1 cellular context compared by ENCODE assay signal in the genomic region with DNA sequence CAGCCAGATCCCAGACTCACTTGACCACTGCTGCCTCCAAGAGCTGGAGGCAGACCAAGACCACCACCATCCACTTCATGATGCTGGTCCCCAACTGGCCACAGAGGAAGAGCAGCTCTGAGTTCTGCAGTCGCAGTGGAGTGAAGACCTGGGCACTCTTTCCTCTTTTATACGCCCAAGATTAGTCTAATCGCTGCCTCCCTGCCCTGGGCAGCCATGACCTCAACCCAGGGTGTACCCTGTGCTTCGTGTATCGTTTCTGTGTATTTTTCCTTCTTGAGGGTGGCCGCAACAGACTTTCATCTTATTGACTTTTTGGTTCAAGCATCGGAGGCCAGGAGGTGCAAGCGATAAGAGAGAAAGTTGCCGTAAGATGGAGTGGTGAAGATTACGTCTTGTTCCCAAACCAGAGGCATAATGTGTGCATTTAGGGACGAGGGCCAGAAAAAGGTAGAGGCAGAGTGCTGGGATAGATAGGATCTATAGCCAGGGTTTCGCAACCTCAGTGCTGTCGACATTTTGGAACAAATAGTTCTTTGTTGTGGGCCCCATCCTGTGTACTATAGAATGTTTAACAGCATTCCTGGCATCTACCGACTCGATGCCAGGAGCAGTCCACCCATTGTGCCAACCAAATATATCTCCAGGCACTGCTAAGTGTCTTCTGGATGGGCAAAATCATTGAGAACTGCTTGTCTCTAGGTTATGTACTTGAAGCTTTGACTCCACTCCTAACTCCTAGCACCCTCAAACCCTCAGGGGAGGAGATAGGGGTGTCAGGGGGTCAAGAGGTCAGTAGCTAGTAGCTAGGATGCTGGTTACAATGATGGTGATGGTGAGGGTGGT.
A peak's percentile ranks its signal among the peaks of the same experiment; 100 is the strongest.
TF ChIP-seq lines count a peak whose summit lies in the region.

A gene (minus strand): TSS at position 142 of the 846 bp plus-strand sequence. CDS start 63 bp downstream, at position 79.

TF ChIP-seq in HepG2, 621 proteins besides CTCF, POLR2A, EP300 and RAD21 (continued from another document and continues in another):
- TF ChIP-seq, protein P1, sequence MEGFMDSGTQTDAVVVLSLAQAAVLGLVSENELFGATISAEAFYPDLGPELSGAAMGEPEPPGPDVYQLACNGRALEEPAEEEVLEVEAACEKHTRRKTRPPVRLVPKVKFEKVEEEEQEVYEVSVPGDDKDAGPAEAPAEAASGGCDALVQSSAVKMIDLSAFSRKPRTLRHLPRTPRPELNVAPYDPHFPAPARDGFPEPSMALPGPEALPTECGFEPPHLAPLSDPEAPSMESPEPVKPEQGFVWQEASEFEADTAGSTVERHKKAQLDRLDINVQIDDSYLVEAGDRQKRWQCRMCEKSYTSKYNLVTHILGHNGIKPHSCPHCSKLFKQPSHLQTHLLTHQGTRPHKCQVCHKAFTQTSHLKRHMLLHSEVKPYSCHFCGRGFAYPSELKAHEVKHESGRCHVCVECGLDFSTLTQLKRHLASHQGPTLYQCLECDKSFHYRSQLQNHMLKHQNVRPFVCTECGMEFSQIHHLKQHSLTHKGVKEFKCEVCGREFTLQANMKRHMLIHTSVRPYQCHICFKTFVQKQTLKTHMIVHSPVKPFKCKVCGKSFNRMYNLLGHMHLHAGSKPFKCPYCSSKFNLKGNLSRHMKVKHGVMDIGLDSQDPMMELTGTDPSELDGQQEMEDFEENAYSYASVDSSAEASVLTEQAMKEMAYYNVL (CRISPR knock-in tag; IDR thresholded peaks at IDR 0.05; ENCODE audit: borderline replicate concordance), result peak; percentile 96
- TF ChIP-seq DNMT3B (CRISPR knock-in tag; conservative IDR thresholded peaks at IDR 0.05) (peak; percentile 91), ZNF780A (CRISPR knock-in tag; IDR thresholded peaks at IDR 0.05) (peak; percentile 82), SMAD9 (CRISPR knock-in tag; IDR thresholded peaks at IDR 0.05) (0 out of 2 replicates have a peak, but pooled peaks have one; percentile 21), HMG20B (CRISPR knock-in tag; conservative IDR thresholded peaks at IDR 0.05) (peak; percentile 91), GTF3A (CRISPR knock-in tag; conservative IDR thresholded peaks at IDR 0.05) (no peak), NFYB (CRISPR knock-in tag; IDR thresholded peaks at IDR 0.05) (no peak), KLF6 (CRISPR knock-in tag; IDR thresholded peaks at IDR 0.05) (no peak), ZFP36L1 (CRISPR knock-in tag; IDR thresholded peaks at IDR 0.05) (no peak), TCF7 (IDR thresholded peaks at IDR 0.05; ENCODE audit: low read depth) (peak; percentile 96), TAF1 (CRISPR knock-in tag; IDR thresholded peaks at IDR 0.05) (peak; percentile 55; the same call in 1 of the 2 replicates), ZNF788 (CRISPR knock-in tag; IDR thresholded peaks at IDR 0.05; ENCODE audit: borderline replicate concordance) (peak; percentile 94), PITX1 (CRISPR knock-in tag; IDR thresholded peaks at IDR 0.05) (peak; percentile 84), ZNF781 (CRISPR knock-in tag; IDR thresholded peaks at IDR 0.05; ENCODE audit: borderline replicate concordance, not compliant biosample characterization) (no peak), EZH2 (conservative IDR thresholded peaks at IDR 0.05; ENCODE audit: low read depth, low read length) (no peak), ZNF33B (CRISPR knock-in tag; IDR thresholded peaks at IDR 0.05) (peak; percentile 75; the same call in 1 of the 2 replicates), MTA1 (CRISPR knock-in tag; IDR thresholded peaks at IDR 0.05; ENCODE audit: borderline replicate concordance) (peak; percentile 91), SOX5 (CRISPR knock-in tag; IDR thresholded peaks at IDR 0.05; ENCODE audit: borderline replicate concordance) (peak; percentile 93), ARNT2 (CRISPR knock-in tag; IDR thresholded peaks at IDR 0.05; ENCODE audit: low read depth) (peak; percentile 77; the same call in 1 of the 2 replicates), YEATS4 (CRISPR knock-in tag; IDR thresholded peaks at IDR 0.05; ENCODE audit: borderline replicate concordance) (peak; percentile 74), ZNF766 (CRISPR knock-in tag; IDR thresholded peaks at IDR 0.05; ENCODE audit: borderline replicate concordance) (no peak), GTF2F1 (IDR thresholded peaks at IDR 0.05; ENCODE audit: low read length) (no peak), ARNT (IDR thresholded peaks at IDR 0.05) (no peak), SMAD3 (CRISPR knock-in tag; IDR thresholded peaks at IDR 0.05) (peak; percentile 92; the same call in 1 of the 2 replicates), NFIC (IDR thresholded peaks at IDR 0.05; ENCODE audit: low read length) (peak; percentile 88; the same call in 1 of the 2 replicates), PRPF4 (IDR thresholded peaks at IDR 0.05; ENCODE audit: low read depth, low read length, poor library complexity, severe bottlenecking) (no peak), SNAI1 (CRISPR knock-in tag; IDR thresholded peaks at IDR 0.05; ENCODE audit: borderline replicate concordance) (peak; percentile 84; the same call in 1 of the 2 replicates), ZSCAN12 (CRISPR knock-in tag; IDR thresholded peaks at IDR 0.05) (no peak), FOSL2 (CRISPR knock-in tag; IDR thresholded peaks at IDR 0.05) (peak; percentile 78)
- TF ChIP-seq, protein P2, sequence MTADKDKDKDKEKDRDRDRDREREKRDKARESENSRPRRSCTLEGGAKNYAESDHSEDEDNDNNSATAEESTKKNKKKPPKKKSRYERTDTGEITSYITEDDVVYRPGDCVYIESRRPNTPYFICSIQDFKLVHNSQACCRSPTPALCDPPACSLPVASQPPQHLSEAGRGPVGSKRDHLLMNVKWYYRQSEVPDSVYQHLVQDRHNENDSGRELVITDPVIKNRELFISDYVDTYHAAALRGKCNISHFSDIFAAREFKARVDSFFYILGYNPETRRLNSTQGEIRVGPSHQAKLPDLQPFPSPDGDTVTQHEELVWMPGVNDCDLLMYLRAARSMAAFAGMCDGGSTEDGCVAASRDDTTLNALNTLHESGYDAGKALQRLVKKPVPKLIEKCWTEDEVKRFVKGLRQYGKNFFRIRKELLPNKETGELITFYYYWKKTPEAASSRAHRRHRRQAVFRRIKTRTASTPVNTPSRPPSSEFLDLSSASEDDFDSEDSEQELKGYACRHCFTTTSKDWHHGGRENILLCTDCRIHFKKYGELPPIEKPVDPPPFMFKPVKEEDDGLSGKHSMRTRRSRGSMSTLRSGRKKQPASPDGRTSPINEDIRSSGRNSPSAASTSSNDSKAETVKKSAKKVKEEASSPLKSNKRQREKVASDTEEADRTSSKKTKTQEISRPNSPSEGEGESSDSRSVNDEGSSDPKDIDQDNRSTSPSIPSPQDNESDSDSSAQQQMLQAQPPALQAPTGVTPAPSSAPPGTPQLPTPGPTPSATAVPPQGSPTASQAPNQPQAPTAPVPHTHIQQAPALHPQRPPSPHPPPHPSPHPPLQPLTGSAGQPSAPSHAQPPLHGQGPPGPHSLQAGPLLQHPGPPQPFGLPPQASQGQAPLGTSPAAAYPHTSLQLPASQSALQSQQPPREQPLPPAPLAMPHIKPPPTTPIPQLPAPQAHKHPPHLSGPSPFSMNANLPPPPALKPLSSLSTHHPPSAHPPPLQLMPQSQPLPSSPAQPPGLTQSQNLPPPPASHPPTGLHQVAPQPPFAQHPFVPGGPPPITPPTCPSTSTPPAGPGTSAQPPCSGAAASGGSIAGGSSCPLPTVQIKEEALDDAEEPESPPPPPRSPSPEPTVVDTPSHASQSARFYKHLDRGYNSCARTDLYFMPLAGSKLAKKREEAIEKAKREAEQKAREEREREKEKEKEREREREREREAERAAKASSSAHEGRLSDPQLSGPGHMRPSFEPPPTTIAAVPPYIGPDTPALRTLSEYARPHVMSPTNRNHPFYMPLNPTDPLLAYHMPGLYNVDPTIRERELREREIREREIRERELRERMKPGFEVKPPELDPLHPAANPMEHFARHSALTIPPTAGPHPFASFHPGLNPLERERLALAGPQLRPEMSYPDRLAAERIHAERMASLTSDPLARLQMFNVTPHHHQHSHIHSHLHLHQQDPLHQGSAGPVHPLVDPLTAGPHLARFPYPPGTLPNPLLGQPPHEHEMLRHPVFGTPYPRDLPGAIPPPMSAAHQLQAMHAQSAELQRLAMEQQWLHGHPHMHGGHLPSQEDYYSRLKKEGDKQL (CRISPR knock-in tag; IDR thresholded peaks at IDR 0.05; ENCODE audit: low read depth), result peak; percentile 89
- TF ChIP-seq, protein P3, sequence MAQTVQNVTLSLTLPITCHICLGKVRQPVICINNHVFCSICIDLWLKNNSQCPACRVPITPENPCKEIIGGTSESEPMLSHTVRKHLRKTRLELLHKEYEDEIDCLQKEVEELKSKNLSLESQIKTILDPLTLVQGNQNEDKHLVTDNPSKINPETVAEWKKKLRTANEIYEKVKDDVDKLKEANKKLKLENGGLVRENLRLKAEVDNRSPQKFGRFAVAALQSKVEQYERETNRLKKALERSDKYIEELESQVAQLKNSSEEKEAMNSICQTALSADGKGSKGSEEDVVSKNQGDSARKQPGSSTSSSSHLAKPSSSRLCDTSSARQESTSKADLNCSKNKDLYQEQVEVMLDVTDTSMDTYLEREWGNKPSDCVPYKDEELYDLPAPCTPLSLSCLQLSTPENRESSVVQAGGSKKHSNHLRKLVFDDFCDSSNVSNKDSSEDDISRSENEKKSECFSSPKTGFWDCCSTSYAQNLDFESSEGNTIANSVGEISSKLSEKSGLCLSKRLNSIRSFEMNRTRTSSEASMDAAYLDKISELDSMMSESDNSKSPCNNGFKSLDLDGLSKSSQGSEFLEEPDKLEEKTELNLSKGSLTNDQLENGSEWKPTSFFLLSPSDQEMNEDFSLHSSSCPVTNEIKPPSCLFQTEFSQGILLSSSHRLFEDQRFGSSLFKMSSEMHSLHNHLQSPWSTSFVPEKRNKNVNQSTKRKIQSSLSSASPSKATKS (CRISPR knock-in tag; IDR thresholded peaks at IDR 0.05), result peak; percentile 78; the same call in 1 of the 2 replicates
- TF ChIP-seq, protein P4, sequence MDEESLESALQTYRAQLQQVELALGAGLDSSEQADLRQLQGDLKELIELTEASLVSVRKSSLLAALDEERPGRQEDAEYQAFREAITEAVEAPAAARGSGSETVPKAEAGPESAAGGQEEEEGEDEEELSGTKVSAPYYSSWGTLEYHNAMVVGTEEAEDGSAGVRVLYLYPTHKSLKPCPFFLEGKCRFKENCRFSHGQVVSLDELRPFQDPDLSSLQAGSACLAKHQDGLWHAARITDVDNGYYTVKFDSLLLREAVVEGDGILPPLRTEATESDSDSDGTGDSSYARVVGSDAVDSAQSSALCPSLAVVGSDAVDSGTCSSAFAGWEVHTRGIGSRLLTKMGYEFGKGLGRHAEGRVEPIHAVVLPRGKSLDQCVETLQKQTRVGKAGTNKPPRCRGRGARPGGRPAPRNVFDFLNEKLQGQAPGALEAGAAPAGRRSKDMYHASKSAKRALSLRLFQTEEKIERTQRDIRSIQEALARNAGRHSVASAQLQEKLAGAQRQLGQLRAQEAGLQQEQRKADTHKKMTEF (CRISPR knock-in tag; IDR thresholded peaks at IDR 0.05), result peak; percentile 95
- TF ChIP-seq, protein P5, sequence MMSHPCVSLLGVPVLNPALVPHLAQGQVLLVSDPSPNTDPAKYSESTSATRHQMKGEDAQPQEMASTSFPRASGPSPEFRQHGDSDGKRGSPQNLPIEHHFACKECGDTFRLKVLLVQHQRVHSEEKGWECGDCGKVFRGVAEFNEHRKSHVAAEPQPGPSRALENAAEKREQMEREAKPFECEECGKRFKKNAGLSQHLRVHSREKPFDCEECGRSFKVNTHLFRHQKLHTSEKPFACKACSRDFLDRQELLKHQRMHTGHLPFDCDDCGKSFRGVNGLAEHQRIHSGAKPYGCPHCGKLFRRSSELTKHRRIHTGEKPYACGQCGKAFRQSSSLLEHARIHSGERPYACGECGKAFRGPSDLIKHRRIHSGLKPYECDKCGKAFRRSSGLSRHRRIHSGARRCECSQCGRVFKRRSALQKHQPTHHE (CRISPR knock-in tag; IDR thresholded peaks at IDR 0.05; ENCODE audit: borderline replicate concordance), result 0 out of 2 replicates have a peak, but pooled peaks have one; percentile 23
- TF ChIP-seq, protein P6, sequence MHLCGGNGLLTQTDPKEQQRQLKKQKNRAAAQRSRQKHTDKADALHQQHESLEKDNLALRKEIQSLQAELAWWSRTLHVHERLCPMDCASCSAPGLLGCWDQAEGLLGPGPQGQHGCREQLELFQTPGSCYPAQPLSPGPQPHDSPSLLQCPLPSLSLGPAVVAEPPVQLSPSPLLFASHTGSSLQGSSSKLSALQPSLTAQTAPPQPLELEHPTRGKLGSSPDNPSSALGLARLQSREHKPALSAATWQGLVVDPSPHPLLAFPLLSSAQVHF (CRISPR knock-in tag; IDR thresholded peaks at IDR 0.05), result no peak
- TF ChIP-seq, protein P7, sequence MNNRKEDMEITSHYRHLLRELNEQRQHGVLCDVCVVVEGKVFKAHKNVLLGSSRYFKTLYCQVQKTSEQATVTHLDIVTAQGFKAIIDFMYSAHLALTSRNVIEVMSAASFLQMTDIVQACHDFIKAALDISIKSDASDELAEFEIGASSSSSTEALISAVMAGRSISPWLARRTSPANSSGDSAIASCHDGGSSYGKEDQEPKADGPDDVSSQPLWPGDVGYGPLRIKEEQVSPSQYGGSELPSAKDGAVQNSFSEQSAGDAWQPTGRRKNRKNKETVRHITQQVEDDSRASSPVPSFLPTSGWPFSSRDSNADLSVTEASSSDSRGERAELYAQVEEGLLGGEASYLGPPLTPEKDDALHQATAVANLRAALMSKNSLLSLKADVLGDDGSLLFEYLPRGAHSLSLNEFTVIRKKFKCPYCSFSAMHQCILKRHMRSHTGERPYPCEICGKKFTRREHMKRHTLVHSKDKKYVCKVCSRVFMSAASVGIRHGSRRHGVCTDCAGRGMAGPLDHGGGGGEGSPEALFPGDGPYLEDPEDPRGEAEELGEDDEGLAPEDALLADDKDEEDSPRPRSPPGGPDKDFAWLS (CRISPR knock-in tag; IDR thresholded peaks at IDR 0.05; ENCODE audit: borderline replicate concordance), result no peak
- TF ChIP-seq, protein P8, sequence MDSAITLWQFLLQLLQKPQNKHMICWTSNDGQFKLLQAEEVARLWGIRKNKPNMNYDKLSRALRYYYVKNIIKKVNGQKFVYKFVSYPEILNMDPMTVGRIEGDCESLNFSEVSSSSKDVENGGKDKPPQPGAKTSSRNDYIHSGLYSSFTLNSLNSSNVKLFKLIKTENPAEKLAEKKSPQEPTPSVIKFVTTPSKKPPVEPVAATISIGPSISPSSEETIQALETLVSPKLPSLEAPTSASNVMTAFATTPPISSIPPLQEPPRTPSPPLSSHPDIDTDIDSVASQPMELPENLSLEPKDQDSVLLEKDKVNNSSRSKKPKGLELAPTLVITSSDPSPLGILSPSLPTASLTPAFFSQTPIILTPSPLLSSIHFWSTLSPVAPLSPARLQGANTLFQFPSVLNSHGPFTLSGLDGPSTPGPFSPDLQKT (CRISPR knock-in tag; IDR thresholded peaks at IDR 0.05; ENCODE audit: borderline replicate concordance), result no peak
- TF ChIP-seq, protein P9, sequence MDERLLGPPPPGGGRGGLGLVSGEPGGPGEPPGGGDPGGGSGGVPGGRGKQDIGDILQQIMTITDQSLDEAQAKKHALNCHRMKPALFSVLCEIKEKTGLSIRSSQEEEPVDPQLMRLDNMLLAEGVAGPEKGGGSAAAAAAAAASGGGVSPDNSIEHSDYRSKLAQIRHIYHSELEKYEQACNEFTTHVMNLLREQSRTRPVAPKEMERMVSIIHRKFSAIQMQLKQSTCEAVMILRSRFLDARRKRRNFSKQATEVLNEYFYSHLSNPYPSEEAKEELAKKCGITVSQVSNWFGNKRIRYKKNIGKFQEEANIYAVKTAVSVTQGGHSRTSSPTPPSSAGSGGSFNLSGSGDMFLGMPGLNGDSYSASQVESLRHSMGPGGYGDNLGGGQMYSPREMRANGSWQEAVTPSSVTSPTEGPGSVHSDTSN (CRISPR knock-in tag; IDR thresholded peaks at IDR 0.05), result no peak
- TF ChIP-seq, protein P10, sequence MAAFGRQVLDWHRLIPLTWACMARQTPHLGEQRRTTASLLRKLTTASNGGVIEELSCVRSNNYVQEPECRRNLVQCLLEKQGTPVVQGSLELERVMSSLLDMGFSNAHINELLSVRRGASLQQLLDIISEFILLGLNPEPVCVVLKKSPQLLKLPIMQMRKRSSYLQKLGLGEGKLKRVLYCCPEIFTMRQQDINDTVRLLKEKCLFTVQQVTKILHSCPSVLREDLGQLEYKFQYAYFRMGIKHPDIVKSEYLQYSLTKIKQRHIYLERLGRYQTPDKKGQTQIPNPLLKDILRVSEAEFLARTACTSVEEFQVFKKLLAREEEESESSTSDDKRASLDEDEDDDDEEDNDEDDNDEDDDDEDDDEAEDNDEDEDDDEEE (CRISPR knock-in tag; IDR thresholded peaks at IDR 0.05), result no peak
